ENCODE assay signal across 9 cellular contexts in genomic region chr2:33380001-33380609, GRCh38.
DNase-seq lines count a peak whose midpoint lies in the region; ATAC-seq, FAIRE-seq and TF ChIP-seq lines count a peak whose summit lies in the region.
"Had no signal": no experiment of that assay in that cellular context is flagged by ENCODE, and none has a peak within 500 bp of the region (broad histone marks: within the 10 kb centered on the region; RNA-seq: fewer than 3 reads in every experiment).

No MANE protein-coding gene starts in this region.

- no peaks in the 10 kb centered on the region for H3K36me3 Mint-ChIP-seq in natural killer cell
- H3K36me3 Mint-ChIP-seq in natural killer cell treated with Interleukin-12 subunit alpha and Interleukin-12 subunit beta and Interleukin-15 and Interleukin-18, amount 100 ng/mL, for 72 hours = no peaks in the 10 kb centered on the region
- no peaks in the 10 kb centered on the region for H3K36me3 Mint-ChIP-seq in activated CD8-positive, alpha-beta memory T cell treated with anti-CD3 and anti-CD28 coated beads, Interleukin-2, amount 10 ng/mL, durations not matched to agents 7 days and 5 days

- DNase-seq in natural killer cell (no peak), RCC 7860 (ENCODE audit: low spot score) (peak; percentile 18), foreskin fibroblast (no peak)
- DNase-seq in natural killer cell treated with Interleukin-12 subunit alpha and Interleukin-12 subunit beta and Interleukin-15 and Interleukin-18, amount 100 ng/mL, for 72 hours (ENCODE audit: low spot score) = no peak
- DNase-seq in activated T-cell treated with anti-CD3 and anti-CD28 coated beads, Interleukin-2, amount 50 U/mL, for 48 hours = no peak
- DNase-seq in activated CD8-positive, alpha-beta memory T cell treated with anti-CD3 and anti-CD28 coated beads, Interleukin-2, amount 10 ng/mL, durations not matched to agents 7 days and 5 days = no peak

- no peak overlapping the region for H3K27ac Mint-ChIP-seq in natural killer cell
- H3K27ac Mint-ChIP-seq in natural killer cell treated with Interleukin-12 subunit alpha and Interleukin-12 subunit beta and Interleukin-15 and Interleukin-18, amount 100 ng/mL, for 72 hours = no peak overlapping the region
- H3K27ac Mint-ChIP-seq in activated CD8-positive, alpha-beta memory T cell treated with anti-CD3 and anti-CD28 coated beads, Interleukin-2, amount 10 ng/mL, durations not matched to agents 7 days and 5 days = no peak overlapping the region
- H3K27ac Mint-ChIP-seq: T-helper 2 cell treated with Interferon-gamma antibody and Interleukin-4, amounts not matched to agents 5 μg/mL and 100 μg/mL, for 36 hours had no signal

- CTCF ChIA-PET in activated CD8-positive, alpha-beta memory T cell treated with anti-CD3 and anti-CD28 coated beads, Interleukin-2, amount 10 ng/mL, durations not matched to agents 7 days and 5 days (lab: Charles Lee) = interaction anchor here (0.6 to 1.6 kb wide), 6 partner anchors 8 to 247 kb away, joined by 3 to 5 read pairs (median 4); no protein-coding TSS in a partner anchor

- H3K4me3 ChIP-seq in foreskin fibroblast (ENCODE audit: low read depth in 1 of 2, low read length in 2 of 2) = no peak overlapping the region

- intact Hi-C loops in natural killer cell (cut with micrococcal nuclease) = no loop called here

- ATAC-seq in natural killer cell (no peak), GM21717 (IDR thresholded peaks at IDR 0.05; ENCODE audit: unreplicated experiment) (no peak), HG03342 (IDR thresholded peaks at IDR 0.05; ENCODE audit: unreplicated experiment) (no peak)
- no peak for ATAC-seq in natural killer cell treated with Interleukin-12 subunit alpha and Interleukin-12 subunit beta and Interleukin-15 and Interleukin-18, amount 100 ng/mL, for 72 hours
- ATAC-seq in activated CD8-positive, alpha-beta memory T cell treated with anti-CD3 and anti-CD28 coated beads, Interleukin-2, amount 10 ng/mL, durations not matched to agents 7 days and 5 days = no peak

- no peak for FAIRE-seq in RCC 7860 (lab: Jason Lieb, UNC)

- H3K4me1 Mint-ChIP-seq in natural killer cell = no peaks in the 10 kb centered on the region
- no peaks in the 10 kb centered on the region for H3K4me1 Mint-ChIP-seq in natural killer cell treated with Interleukin-12 subunit alpha and Interleukin-12 subunit beta and Interleukin-15 and Interleukin-18, amount 100 ng/mL, for 72 hours (ENCODE audit: low read depth in 2 of 2)
- no peaks in the 10 kb centered on the region for H3K4me1 Mint-ChIP-seq in activated CD8-positive, alpha-beta memory T cell treated with anti-CD3 and anti-CD28 coated beads, Interleukin-2, amount 10 ng/mL, durations not matched to agents 7 days and 5 days

- no peak overlapping the region for H3K4me3 Mint-ChIP-seq in natural killer cell
- no peak overlapping the region for H3K4me3 Mint-ChIP-seq in natural killer cell treated with Interleukin-12 subunit alpha and Interleukin-12 subunit beta and Interleukin-15 and Interleukin-18, amount 100 ng/mL, for 72 hours
- H3K4me3 Mint-ChIP-seq in activated CD8-positive, alpha-beta memory T cell treated with anti-CD3 and anti-CD28 coated beads, Interleukin-2, amount 10 ng/mL, durations not matched to agents 7 days and 5 days = no peak overlapping the region
- H3K4me3 Mint-ChIP-seq: T-helper 2 cell treated with Interferon-gamma antibody and Interleukin-4, amounts not matched to agents 5 μg/mL and 100 μg/mL, for 36 hours had no signal

- TF ChIP-seq CTCF in natural killer cell (IDR thresholded peaks at IDR 0.05) = peak; percentile 14
- TF ChIP-seq CTCF in foreskin fibroblast (IDR thresholded peaks at IDR 0.05; ENCODE audit: low read depth, low read length) = peak; percentile 30

- H3K9me3 Mint-ChIP-seq in natural killer cell = no peaks in the 10 kb centered on the region
- H3K9me3 Mint-ChIP-seq in natural killer cell treated with Interleukin-12 subunit alpha and Interleukin-12 subunit beta and Interleukin-15 and Interleukin-18, amount 100 ng/mL, for 72 hours = no peaks in the 10 kb centered on the region
- H3K9me3 Mint-ChIP-seq in activated CD8-positive, alpha-beta memory T cell treated with anti-CD3 and anti-CD28 coated beads, Interleukin-2, amount 10 ng/mL, durations not matched to agents 7 days and 5 days (ENCODE audit: low read depth) = no peaks in the 10 kb centered on the region
- H3K9me3 Mint-ChIP-seq: T-helper 2 cell treated with Interferon-gamma antibody and Interleukin-4, amounts not matched to agents 5 μg/mL and 100 μg/mL, for 36 hours had no signal

- H3K27me3 Mint-ChIP-seq in natural killer cell (ENCODE audit: low read depth in 2 of 2) = peaks cover 0 to 4% of the 10 kb centered on the region in 2 donors
- peaks cover 4 to 7% of the 10 kb centered on the region in 2 donors for H3K27me3 Mint-ChIP-seq in natural killer cell treated with Interleukin-12 subunit alpha and Interleukin-12 subunit beta and Interleukin-15 and Interleukin-18, amount 100 ng/mL, for 72 hours
- peaks cover 35% of the 10 kb centered on the region for H3K27me3 Mint-ChIP-seq in activated CD8-positive, alpha-beta memory T cell treated with anti-CD3 and anti-CD28 coated beads, Interleukin-2, amount 10 ng/mL, durations not matched to agents 7 days and 5 days
